8 cellular contexts compared by ENCODE assay signal in genomic region chr6:163180874-163181541, GRCh38.
A peak's percentile ranks its signal among the peaks of the same experiment; 100 is the strongest.
DNase-seq lines count a peak whose midpoint lies in the region; ATAC-seq and TF ChIP-seq lines count a peak whose summit lies in the region.

No MANE protein-coding gene starts in this region.

- CTCF ChIA-PET in CD4-positive, alpha-beta memory T cell (lab: Charles Lee; ENCODE audit: partially characterized antibody), result interaction anchor here (1.4 to 2.5 kb wide), 2 partner anchors 11 to 12 kb away, joined by 3 to 7 read pairs; no protein-coding TSS in a partner anchor

- H3K4me1 ChIP-seq in adrenal gland (replicated peaks in 1 of 2) (no peaks in the 10 kb centered on the region), right cardiac atrium (ENCODE audit: control insufficient read depth, insufficient read depth, low read length) (peaks cover 3% of the 10 kb centered on the region), sigmoid colon (peaks cover 0 to 21% (median 14%) of the 10 kb centered on the region in 4 donors)
- H3K4me1 ChIP-seq in CD4-positive, alpha-beta memory T cell (ENCODE audit: insufficient read depth, low read length), result no peaks in the 10 kb centered on the region

- no peak for TF ChIP-seq POLR2A in adrenal gland (IDR thresholded peaks at IDR 0.05)
- TF ChIP-seq POLR2A in sigmoid colon (IDR thresholded peaks at IDR 0.05), result no peak

- no peak for TF ChIP-seq EP300 in sigmoid colon (IDR thresholded peaks at IDR 0.05)

- no peaks in the 10 kb centered on the region for H3K9me3 Mint-ChIP-seq in CD4-positive, alpha-beta memory T cell
- H3K9me3 Mint-ChIP-seq in immature natural killer cell, result no peaks in the 10 kb centered on the region

- intact Hi-C loops in adrenal gland (cut with DNase I), result loop anchor here (5.0 to 10.0 kb wide), 5 partner anchors 231 to 776 kb away; partner anchors contain the start of gene QKI (in 2 of the 2)
- intact Hi-C loops in right cardiac atrium (cut with DNase I), result loop anchor here in 3 of 4 donors (5.0 to 10.0 kb wide), 5 partner anchors 236 to 926 kb away; no protein-coding TSS in a partner anchor
- intact Hi-C loops in sigmoid colon (cut with DNase I), result loop anchor here (2.0 kb wide), 1 partner anchor 236 kb away; no protein-coding TSS in a partner anchor
- intact Hi-C loops in CD4-positive, alpha-beta memory T cell (cut with micrococcal nuclease), result no loop called here

- 36 to 45% (median 38%) methylated on average over 16 to 17 of the region's 17 CpGs for WGBS in adrenal gland, 4 donors
- 37% methylated on average over 17 of the region's 17 CpGs for WGBS in right cardiac atrium
- WGBS in sigmoid colon, 2 donors, result 47% methylated on average over 17 of the region's 17 CpGs

- peak; percentile 96 for ATAC-seq in right cardiac atrium
- ATAC-seq in GM21528 (IDR thresholded peaks at IDR 0.05; ENCODE audit: low FRiP score, unreplicated experiment), result no peak

- peak in 13 of 14 donors; percentile 35 to 94 (median 87) for DNase-seq in C1 segment of cervical spinal cord (lab: John Stamatoyannopoulos, UW)
- DNase-seq in HS-5 (ENCODE audit: low read depth), result peak; percentile 6
- DNase-seq in adrenal gland, result peak; percentile 69 to 88 (median 84)
- peak; percentile 80 to 92 (median 90) for DNase-seq in right cardiac atrium
- peak; percentile 84 for DNase-seq in sigmoid colon
- no peak for DNase-seq in CD4-positive, alpha-beta memory T cell
- DNase-seq in immature natural killer cell, result no peak

- TF ChIP-seq CTCF in adrenal gland (IDR thresholded peaks at IDR 0.05) (peak; percentile 66 to 93 (median 88)), sigmoid colon (IDR thresholded peaks at IDR 0.05) (peak; percentile 25 to 52 (median 42))

- H3K36me3 ChIP-seq in adrenal gland (replicated peaks in 1 of 2), result no peaks in the 10 kb centered on the region
- no peaks in the 10 kb centered on the region for H3K36me3 ChIP-seq in sigmoid colon
- no peaks in the 10 kb centered on the region for H3K36me3 ChIP-seq in CD4-positive, alpha-beta memory T cell (ENCODE audit: insufficient read depth, low read length)

- H3K4me1 Mint-ChIP-seq in CD4-positive, alpha-beta memory T cell, result no peaks in the 10 kb centered on the region
- no peaks in the 10 kb centered on the region for H3K4me1 Mint-ChIP-seq in immature natural killer cell

- H3K4me3 Mint-ChIP-seq in CD4-positive, alpha-beta memory T cell, result no peak overlapping the region
- H3K4me3 Mint-ChIP-seq in immature natural killer cell, result no peak overlapping the region

- H3K27me3 ChIP-seq in adrenal gland (no peaks in the 10 kb centered on the region), right cardiac atrium (ENCODE audit: control insufficient read depth, insufficient read depth) (no peaks in the 10 kb centered on the region), sigmoid colon (no peaks in the 10 kb centered on the region)
- no peaks in the 10 kb centered on the region for H3K27me3 ChIP-seq in CD4-positive, alpha-beta memory T cell (ENCODE audit: insufficient read depth, low read length)

- H3K27ac Mint-ChIP-seq in CD4-positive, alpha-beta memory T cell, result no peak overlapping the region
- no peak overlapping the region for H3K27ac Mint-ChIP-seq in immature natural killer cell

- no peaks in the 10 kb centered on the region for H3K36me3 Mint-ChIP-seq in CD4-positive, alpha-beta memory T cell
- no peaks in the 10 kb centered on the region for H3K36me3 Mint-ChIP-seq in immature natural killer cell

- H3K27me3 Mint-ChIP-seq in CD4-positive, alpha-beta memory T cell, result peaks cover 6 to 11% of the 10 kb centered on the region in 2 donors
- H3K27me3 Mint-ChIP-seq in immature natural killer cell (ENCODE audit: low read depth in 3 of 3), result peaks cover 1 to 20% (median 5%) of the 10 kb centered on the region in 3 donors

- H3K9me3 ChIP-seq in adrenal gland (replicated peaks in 1 of 3) (no peaks in the 10 kb centered on the region), right cardiac atrium (ENCODE audit: control insufficient read depth, low read length) (no peaks in the 10 kb centered on the region), sigmoid colon (no peaks in the 10 kb centered on the region)
- no peaks in the 10 kb centered on the region for H3K9me3 ChIP-seq in CD4-positive, alpha-beta memory T cell (ENCODE audit: control insufficient read depth in 1 of 2, low read length in 2 of 2)

- POLR2A ChIA-PET in CD4-positive, alpha-beta memory T cell (lab: Charles Lee; ENCODE audit: partially characterized antibody), result no interaction called here

- no peak overlapping the region for H3K27ac ChIP-seq in adrenal gland
- H3K27ac ChIP-seq in right cardiac atrium (ENCODE audit: low read length), result no peak overlapping the region
- H3K27ac ChIP-seq in sigmoid colon, result no peak overlapping the region
- H3K27ac ChIP-seq in CD4-positive, alpha-beta memory T cell (ENCODE audit: low read depth, low read length), result no peak overlapping the region

- H3K4me3 ChIP-seq in adrenal gland, result no peak overlapping the region
- H3K4me3 ChIP-seq in right cardiac atrium (ENCODE audit: low read length), result no peak overlapping the region
- no peak overlapping the region for H3K4me3 ChIP-seq in sigmoid colon
- no peak overlapping the region for H3K4me3 ChIP-seq in CD4-positive, alpha-beta memory T cell (ENCODE audit: low read length in 2 of 2)

Comparison
In these comparisons a context has a peak if more than half of its experiments do, and no peak if none do; other contexts are left out.
1. DNase-seq: peak in C1 segment of cervical spinal cord (13 of 14), HS-5 (single experiment), adrenal gland (7 of 7), right cardiac atrium (3 of 3) and sigmoid colon (single experiment); none in CD4-positive, alpha-beta memory T cell (0 of 5) and immature natural killer cell (0 of 3).